ENCODE assay signal across 8 cellular contexts in the genomic region with DNA sequence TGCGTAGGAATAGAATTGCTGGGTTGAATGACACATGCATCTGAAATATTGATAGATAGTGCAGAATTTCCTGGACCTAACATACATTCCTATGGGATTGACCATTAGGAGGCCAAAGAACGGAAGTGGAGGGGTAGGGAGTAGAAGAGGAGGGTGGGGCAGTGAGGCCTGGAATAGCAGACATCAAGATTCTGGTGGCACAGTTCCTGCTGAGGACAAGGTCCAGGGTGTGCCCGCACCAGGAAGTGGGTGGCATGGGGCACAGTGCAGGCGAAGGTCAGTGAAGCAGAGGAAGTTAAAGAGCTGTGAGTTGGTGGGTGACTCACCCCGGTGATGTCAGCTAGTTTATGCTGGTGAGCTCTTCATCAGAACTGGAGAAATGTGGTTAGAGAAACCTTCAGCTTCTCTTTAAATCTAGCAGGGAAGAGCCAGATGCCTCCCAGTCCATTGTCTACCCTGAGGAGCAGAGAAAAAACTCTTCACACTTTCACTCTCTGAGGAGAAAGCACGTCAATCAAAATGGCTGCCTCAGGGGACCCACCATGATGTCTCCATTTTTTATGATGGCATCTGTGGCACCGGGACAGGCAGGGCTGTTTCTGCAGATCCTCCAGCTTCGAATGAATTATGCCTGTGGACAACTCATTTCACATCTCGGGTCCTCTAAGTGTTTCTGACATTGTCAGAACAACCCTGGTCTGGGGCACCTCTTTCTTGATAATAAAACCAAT. TPM values are rescaled to one million over a fixed set of nuclear protein-coding genes. Genes with fewer than 3 reads are reported as not detected.
DNase-seq lines count a peak whose midpoint lies in the region; ATAC-seq and TF ChIP-seq lines count a peak whose summit lies in the region.

No MANE protein-coding gene starts in this region.

- peak overlapping the region in 1 of 2 donors; percentile 49 for H3K9ac ChIP-seq in duodenal mucosa (ENCODE audit: low read depth in 1 of 2, low read length in 2 of 2)
- H3K9ac ChIP-seq in neural progenitor cell, result no peak overlapping the region

- peak; percentile 67 for DNase-seq in activated CD4-positive, alpha-beta T cell treated with anti-CD3 and anti-CD28 coated beads, Interleukin-2, amount 10 ng/mL, durations not matched to agents 7 days and 5 days
- DNase-seq in neural progenitor cell (ENCODE audit: low spot score), result no peak
- peak; percentile 88 for DNase-seq in upper lobe of right lung
- no peak for DNase-seq in NCI-H2171 (lab: John Stamatoyannopoulos, UW)
- no peak for DNase-seq in NCI-H1105 treated with DMSO at 0.1 percent for 48 hours (lab: John Stamatoyannopoulos, UW)

- H3K4me2 ChIP-seq in neural progenitor cell, result no peak overlapping the region

- H3K27ac ChIP-seq in KOPT-K1 (ENCODE audit: low read depth, low read length, poor library complexity, severe bottlenecking) (peak overlapping the region; percentile 53), duodenal mucosa (ENCODE audit: low read depth, low read length) (peak overlapping the region; percentile 76), neural progenitor cell (no peak overlapping the region), upper lobe of right lung (peak overlapping the region; percentile 63)

- POLR2A ChIA-PET in activated CD4-positive, alpha-beta T cell treated with anti-CD3 and anti-CD28 coated beads, Interleukin-2, amount 10 ng/mL, durations not matched to agents 7 days and 5 days (lab: Charles Lee), result interaction anchor here (0.7 to 0.9 kb wide), 3 partner anchors 8 to 105 kb away, joined by 3 to 4 read pairs (median 4); partner anchors contain the start of gene CD28

- peaks cover 2% of the 10 kb centered on the region for H3K9me3 Mint-ChIP-seq in activated CD4-positive, alpha-beta T cell treated with anti-CD3 and anti-CD28 coated beads, Interleukin-2, amount 10 ng/mL, durations not matched to agents 7 days and 5 days
- H3K9me3 Mint-ChIP-seq in neural progenitor cell, result no peaks in the 10 kb centered on the region

- no peaks in the 10 kb centered on the region for H3K36me3 ChIP-seq in KOPT-K1 (ENCODE audit: insufficient read depth, low read length)
- no peaks in the 10 kb centered on the region for H3K36me3 ChIP-seq in duodenal mucosa (ENCODE audit: control insufficient read depth in 1 of 2, insufficient read depth in 2 of 2, low read length in 2 of 2)
- no peaks in the 10 kb centered on the region for H3K36me3 ChIP-seq in neural progenitor cell
- no peaks in the 10 kb centered on the region for H3K36me3 ChIP-seq in upper lobe of right lung

- H3K4me1 ChIP-seq in duodenal mucosa (ENCODE audit: control insufficient read depth in 1 of 2, insufficient read depth in 2 of 2, low read length in 2 of 2), result peaks cover 41 to 46% of the 10 kb centered on the region in 2 donors
- peaks cover 24% of the 10 kb centered on the region for H3K4me1 ChIP-seq in neural progenitor cell
- H3K4me1 ChIP-seq in upper lobe of right lung, result peaks cover 28% of the 10 kb centered on the region

- H3K9me3 ChIP-seq in KOPT-K1 (ENCODE audit: insufficient read depth, low read length, poor library complexity, severe bottlenecking), result no peaks in the 10 kb centered on the region
- no peaks in the 10 kb centered on the region for H3K9me3 ChIP-seq in duodenal mucosa (ENCODE audit: control insufficient read depth in 1 of 2, low read length in 2 of 2)
- H3K9me3 ChIP-seq in neural progenitor cell (ENCODE audit: low read depth), result no peaks in the 10 kb centered on the region
- H3K9me3 ChIP-seq in upper lobe of right lung, result no peaks in the 10 kb centered on the region

- no peak overlapping the region for H2AFZ ChIP-seq in neural progenitor cell (replicated peaks)

- H3K27me3 Mint-ChIP-seq in activated CD4-positive, alpha-beta T cell treated with anti-CD3 and anti-CD28 coated beads, Interleukin-2, amount 10 ng/mL, durations not matched to agents 7 days and 5 days, result no peaks in the 10 kb centered on the region
- peaks cover 2% of the 10 kb centered on the region for H3K27me3 Mint-ChIP-seq in neural progenitor cell (ENCODE audit: insufficient read depth, low read depth)

- no peaks in the 10 kb centered on the region for H4K20me1 ChIP-seq in neural progenitor cell (ENCODE audit: low read depth)

- peaks cover 7% of the 10 kb centered on the region for H3F3A ChIP-seq in neural progenitor cell (ENCODE audit: low read depth)

- CTCF ChIA-PET in activated CD4-positive, alpha-beta T cell treated with anti-CD3 and anti-CD28 coated beads, Interleukin-2, amount 10 ng/mL, durations not matched to agents 7 days and 5 days (lab: Charles Lee), result interaction anchor here (0.7 to 1.7 kb wide), 6 partner anchors 8 to 98 kb away, joined by 3 to 5 read pairs (median 4); no protein-coding TSS in a partner anchor

- peak overlapping the region in 1 of 2 donors; percentile 27 for H3K4me3 ChIP-seq in duodenal mucosa (ENCODE audit: low read depth in 1 of 2, low read length in 2 of 2)
- H3K4me3 ChIP-seq in neural progenitor cell, result no peak overlapping the region
- H3K4me3 ChIP-seq in upper lobe of right lung, result no peak overlapping the region

- no peak overlapping the region for H3K4me3 Mint-ChIP-seq in activated CD4-positive, alpha-beta T cell treated with anti-CD3 and anti-CD28 coated beads, Interleukin-2, amount 10 ng/mL, durations not matched to agents 7 days and 5 days
- H3K4me3 Mint-ChIP-seq in neural progenitor cell, result no peak overlapping the region

- TF ChIP-seq CTCF in neural progenitor cell (IDR thresholded peaks at IDR 0.05), result no peak
- no peak for TF ChIP-seq CTCF in upper lobe of right lung (IDR thresholded peaks at IDR 0.05)

- H3K36me3 Mint-ChIP-seq in activated CD4-positive, alpha-beta T cell treated with anti-CD3 and anti-CD28 coated beads, Interleukin-2, amount 10 ng/mL, durations not matched to agents 7 days and 5 days (ENCODE audit: low read depth), result peaks cover 8% of the 10 kb centered on the region
- no peaks in the 10 kb centered on the region for H3K36me3 Mint-ChIP-seq in neural progenitor cell

- intact Hi-C loops in upper lobe of right lung (cut with DNase I), result loop anchor here (10.0 kb wide), 1 partner anchor 327 kb away; no protein-coding TSS in a partner anchor

- ATAC-seq in GM19397 (IDR thresholded peaks at IDR 0.05; ENCODE audit: unreplicated experiment) (peak; percentile 66), upper lobe of right lung (peak; percentile 94)

- H3K79me2 ChIP-seq in neural progenitor cell (ENCODE audit: low read depth), result no peaks in the 10 kb centered on the region

- peak overlapping the region; percentile 82 for H3K27ac Mint-ChIP-seq in activated CD4-positive, alpha-beta T cell treated with anti-CD3 and anti-CD28 coated beads, Interleukin-2, amount 10 ng/mL, durations not matched to agents 7 days and 5 days
- H3K27ac Mint-ChIP-seq in neural progenitor cell, result peak overlapping the region; percentile 81

- peaks cover 82% of the 10 kb centered on the region for H3K4me1 Mint-ChIP-seq in activated CD4-positive, alpha-beta T cell treated with anti-CD3 and anti-CD28 coated beads, Interleukin-2, amount 10 ng/mL, durations not matched to agents 7 days and 5 days
- H3K4me1 Mint-ChIP-seq in neural progenitor cell, result peaks cover 54% of the 10 kb centered on the region

- H3K27me3 ChIP-seq in duodenal mucosa (ENCODE audit: control insufficient read depth in 1 of 2, insufficient read depth in 2 of 2, low read length in 2 of 2) (no peaks in the 10 kb centered on the region), neural progenitor cell (no peaks in the 10 kb centered on the region), upper lobe of right lung (no peaks in the 10 kb centered on the region)

RNA-seq across cellular contexts. Expression of gene CTLA4, which starts 55.9 kb away (rescaled TPM):
- 10 to 100 TPM; 20.1 to 22.7 TPM for total RNA-seq in activated CD4-positive, alpha-beta T cell treated with anti-CD3 and anti-CD28 coated beads, Interleukin-2, amount 10 ng/mL, durations not matched to agents 7 days and 5 days
- total RNA-seq in neural progenitor cell (ENCODE audit: low replicate concordance) (not detected in 2 replicates), upper lobe of right lung (1.4 TPM)

Comparison
In these comparisons a context has a peak if more than half of its experiments do, and no peak if none do; other contexts are left out.
1. DNase-seq: peak in activated CD4-positive, alpha-beta T cell treated with anti-CD3 and anti-CD28 coated beads, Interleukin-2, amount 10 ng/mL, durations not matched to agents 7 days and 5 days (single experiment) and upper lobe of right lung (single experiment); none in neural progenitor cell (single experiment), NCI-H2171 (single experiment) and NCI-H1105 treated with DMSO at 0.1 percent for 48 hours (single experiment).